8 cellular contexts compared by ENCODE assay signal in the genomic region with DNA sequence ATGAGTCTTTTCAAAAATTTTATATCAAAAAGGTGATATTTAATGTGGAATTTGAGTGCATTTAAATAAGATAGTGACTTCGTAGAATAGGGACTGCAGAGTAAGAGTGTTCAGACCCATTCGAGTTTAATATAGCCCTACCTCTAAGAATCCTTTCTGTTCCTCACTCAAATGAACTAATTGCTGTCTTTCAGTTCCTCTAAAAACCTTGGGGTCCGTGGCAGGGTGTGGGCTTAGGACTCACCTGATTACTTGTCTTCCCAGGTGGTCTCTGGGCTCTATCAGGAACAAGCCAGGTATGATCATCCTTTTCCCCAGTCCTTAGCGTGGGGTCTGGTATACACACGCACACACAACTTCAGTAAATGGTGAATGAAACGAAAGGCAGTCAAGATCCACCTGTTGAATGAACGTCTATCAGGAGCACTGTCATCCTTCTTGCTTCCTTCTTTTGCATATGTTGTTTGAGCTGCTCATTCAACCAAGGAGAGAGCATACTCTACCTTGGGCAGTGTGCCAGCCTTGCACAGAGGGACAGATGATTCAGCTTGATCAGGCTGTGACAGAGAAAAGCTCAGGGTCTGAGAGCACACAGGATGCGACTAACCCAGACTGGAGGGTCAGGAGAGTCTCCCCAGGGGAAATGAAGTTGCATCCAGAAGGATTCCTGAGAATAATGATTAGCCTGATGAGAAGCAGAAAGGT. TPM values are rescaled to one million over a fixed set of nuclear protein-coding genes. Genes with fewer than 3 reads are reported as not detected.
DNase-seq lines count a peak whose midpoint lies in the region; ATAC-seq and TF ChIP-seq lines count a peak whose summit lies in the region.

No MANE protein-coding gene starts in this region.

- H3K4me3 ChIP-seq in ovary (no peak overlapping the region), uterus (peak overlapping the region in 1 of 2 donors; percentile 94)

- peak; percentile 62 for ATAC-seq in GM21423 (IDR thresholded peaks at IDR 0.05; ENCODE audit: unreplicated experiment)
- ATAC-seq in foreskin keratinocyte: peak; percentile 3

- no peak for TF ChIP-seq POLR2A in ovary (IDR thresholded peaks at IDR 0.05)
- no peak for TF ChIP-seq POLR2A in uterus (IDR thresholded peaks at IDR 0.05)

- intact Hi-C loops in ovary (cut with DNase I) (no loop called here), uterus (cut with DNase I; ENCODE audit: low total_unique reads) (no loop called here)

- WGBS in ovary, 3 donors: 69 to 71% (median 70%) methylated on average over 8 of the region's 8 CpGs

- DNase-seq in D341Med (ENCODE audit: low spot score) (peak; percentile 51), HT1080 (ENCODE audit: low read depth) (peak; percentile 53), NOMO-1 (lab: John Stamatoyannopoulos, UW; ENCODE audit: unreplicated experiment in 2 of 2) (peak; percentile 11 to 71), foreskin keratinocyte (peak; percentile 19 to 53), ovary (peak; percentile 55 to 79 (median 63)), uterus (peak; percentile 43 to 72)
- peak; percentile 59 to 64 for DNase-seq in activated T-cell treated with anti-CD3 and anti-CD28 coated beads, Interleukin-2, amount 50 U/mL, for 48 hours

- H3K9me3 ChIP-seq in ovary: no peaks in the 10 kb centered on the region
- no peaks in the 10 kb centered on the region for H3K9me3 ChIP-seq in uterus

- no peak for TF ChIP-seq CTCF in foreskin keratinocyte (conservative IDR thresholded peaks at IDR 0.05)
- TF ChIP-seq CTCF in ovary (IDR thresholded peaks at IDR 0.05): no peak
- TF ChIP-seq CTCF in uterus (IDR thresholded peaks at IDR 0.05): no peak

- no peak for TF ChIP-seq EP300 in ovary (IDR thresholded peaks at IDR 0.05)

- H3K27ac ChIP-seq in foreskin keratinocyte (no peak overlapping the region), ovary (peak overlapping the region in 1 of 2 donors; percentile 94), uterus (peak overlapping the region; percentile 98 to 99)

- no peaks in the 10 kb centered on the region for H3K36me3 ChIP-seq in ovary
- no peaks in the 10 kb centered on the region for H3K36me3 ChIP-seq in uterus

- H3K27me3 ChIP-seq in foreskin keratinocyte (no peaks in the 10 kb centered on the region), ovary (no peaks in the 10 kb centered on the region), uterus (no peaks in the 10 kb centered on the region)

- H3K4me1 ChIP-seq in foreskin keratinocyte (no peaks in the 10 kb centered on the region), ovary (ENCODE audit: insufficient read depth) (peaks cover 3% of the 10 kb centered on the region), uterus (peaks cover 0 to 5% of the 10 kb centered on the region in 2 donors)

RNA-seq across cellular contexts. Expression of a gene that starts 1.2 kb away (rescaled TPM):
- 114 and 142 TPM in 2 replicates for total RNA-seq in HT1080 (2014; rRNA removed; shearing (Covaris generic))
- polyA plus RNA-seq in HT1080 (2015; cell fraction: cytosol; rRNA removed): 77.7 and 109 TPM in 2 replicates
- 22.4 and 28.1 TPM in 2 replicates for polyA plus RNA-seq in HT1080 (2015; cell fraction: nucleus; rRNA removed)
- total RNA-seq in foreskin keratinocyte (73.7 and 78.4 TPM in 2 replicates), ovary (100 to 1,000 TPM; 108 to 209 (median 126) TPM), uterus (100 to 1,000 TPM in 1 of 4 donors, 10 to 100 TPM in 3; 36.9 to 110 (median 75.6) TPM)
- polyA plus RNA-seq in foreskin keratinocyte (25.3 and 31.1 TPM in 2 replicates), ovary (100 to 1,000 TPM; 124 to 138 TPM)
